ENCODE assay signal across 8 cellular contexts in genomic region chr14:105487449-105487985, GRCh38. TPM values are rescaled to one million over a fixed set of nuclear protein-coding genes. Genes with fewer than 3 reads are reported as not detected.
A peak's percentile ranks its signal among the peaks of the same experiment; 100 is the strongest.
DNase-seq lines count a peak whose midpoint lies in the region; ATAC-seq and TF ChIP-seq lines count a peak whose summit lies in the region.

No MANE protein-coding gene starts in this region.

- TF ChIP-seq CTCF in left ventricle myocardium inferior (IDR thresholded peaks at IDR 0.05; ENCODE audit: borderline replicate concordance), result no peak

- H3K27ac ChIP-seq in left ventricle myocardium inferior (replicated peaks), result peak overlapping the region; percentile 100

- H3K4me3 ChIP-seq in left ventricle myocardium inferior, result peak overlapping the region; percentile 87

- no peak for ATAC-seq in GM21576 (IDR thresholded peaks at IDR 0.05; ENCODE audit: unreplicated experiment)

- H3K9me3 ChIP-seq in left ventricle myocardium inferior (replicated peaks), result no peaks in the 10 kb centered on the region

- DNase-seq in SIG-M5 treated with dmso at 0.1 percent for 504 hours (lab: John Stamatoyannopoulos, UW; ENCODE audit: unreplicated experiment) (peak; percentile 56), SIG-M5 (lab: John Stamatoyannopoulos, UW) (no peak), left ventricle myocardium inferior (peak; percentile 67), KBM-7 (no peak), ACHN (no peak)
- DNase-seq in activated CD8-positive, alpha-beta memory T cell treated with anti-CD3 and anti-CD28 coated beads, Interleukin-2, amount 50 U/mL, for 48 hours, result peak; percentile 80
- peak; percentile 61 to 65 for DNase-seq in stimulated activated CD4-positive, alpha-beta T cell treated with anti-CD3 and anti-CD28 coated beads, Interleukin-2, amount 100 ng/mL, for 24 hours

- no peaks in the 10 kb centered on the region for H3K36me3 ChIP-seq in left ventricle myocardium inferior

- H3K4me1 ChIP-seq in left ventricle myocardium inferior, result peaks cover 92% of the 10 kb centered on the region

- intact Hi-C loops in left ventricle myocardium inferior (cut with micrococcal nuclease), result no loop called here

- in situ Hi-C loops in KBM-7 (cut with MboI; ENCODE audit: low pct_unique_long_range_greater_than_20kb, low sequenced_read_pairs) (no loop called here), ACHN (cut with HindIII; ENCODE audit: low pct_ligation_motif_present, low pct_unique_long_range_greater_than_20kb, low sequenced_read_pairs) (no loop called here)

- H3K27me3 ChIP-seq in left ventricle myocardium inferior (ENCODE audit: low read depth), result no peaks in the 10 kb centered on the region

RNA-seq across cellular contexts. Expression of gene CRIP1, which starts 0.8 kb away (rescaled TPM):
- total RNA-seq in left ventricle myocardium inferior, result 65.9 TPM

RNA-seq across cellular contexts. Expression of gene TEDC1, which starts 3.5 kb away (rescaled TPM):
- total RNA-seq in left ventricle myocardium inferior, result 4.0 TPM

RNA-seq across cellular contexts. Expression of gene CRIP2, which starts 12.9 kb away (rescaled TPM):
- 1,068 TPM for total RNA-seq in left ventricle myocardium inferior

RNA-seq across cellular contexts. Expression of gene TMEM121, which starts 38.9 kb away (rescaled TPM):
- 2.1 TPM for total RNA-seq in left ventricle myocardium inferior

Comparison
In these comparisons a context has a peak if more than half of its experiments do, and no peak if none do; other contexts are left out.
1. DNase-seq: peak in SIG-M5 treated with dmso at 0.1 percent for 504 hours (single experiment), activated CD8-positive, alpha-beta memory T cell treated with anti-CD3 and anti-CD28 coated beads, Interleukin-2, amount 50 U/mL, for 48 hours (single experiment), left ventricle myocardium inferior (single experiment) and stimulated activated CD4-positive, alpha-beta T cell treated with anti-CD3 and anti-CD28 coated beads, Interleukin-2, amount 100 ng/mL, for 24 hours (2 of 2); none in SIG-M5 (single experiment), KBM-7 (single experiment) and ACHN (single experiment).